In the genomic region with DNA sequence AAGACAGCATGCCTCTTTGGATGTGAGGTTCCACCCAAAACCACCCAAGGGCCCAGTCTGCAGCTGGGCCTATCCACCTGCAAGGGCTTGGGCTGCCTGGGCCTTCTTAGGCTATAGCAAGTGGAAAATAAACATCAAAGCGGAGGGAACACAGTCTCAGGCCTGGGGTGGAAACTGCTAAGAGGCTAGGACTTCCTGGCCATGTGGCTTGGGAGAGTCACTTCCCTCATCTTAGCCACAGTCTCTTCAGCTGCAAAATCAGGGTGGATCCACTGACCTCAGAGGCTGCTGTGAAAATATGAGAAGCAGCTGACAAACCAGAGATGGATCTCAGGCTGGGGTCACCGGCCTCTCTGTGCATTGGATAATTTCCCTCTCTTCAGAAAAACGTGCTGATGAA, we compare ENCODE assay signal across 1 cellular context.
TF ChIP-seq lines count a peak whose summit lies in the region.

No MANE protein-coding gene starts in this region.

TF ChIP-seq in SK-N-SH treated with all-trans-retinoic acid at 6 μM for 48 hours, 23 proteins besides CTCF, POLR2A, EP300 and RAD21 (continued from another document):
- TF ChIP-seq, protein P1, sequence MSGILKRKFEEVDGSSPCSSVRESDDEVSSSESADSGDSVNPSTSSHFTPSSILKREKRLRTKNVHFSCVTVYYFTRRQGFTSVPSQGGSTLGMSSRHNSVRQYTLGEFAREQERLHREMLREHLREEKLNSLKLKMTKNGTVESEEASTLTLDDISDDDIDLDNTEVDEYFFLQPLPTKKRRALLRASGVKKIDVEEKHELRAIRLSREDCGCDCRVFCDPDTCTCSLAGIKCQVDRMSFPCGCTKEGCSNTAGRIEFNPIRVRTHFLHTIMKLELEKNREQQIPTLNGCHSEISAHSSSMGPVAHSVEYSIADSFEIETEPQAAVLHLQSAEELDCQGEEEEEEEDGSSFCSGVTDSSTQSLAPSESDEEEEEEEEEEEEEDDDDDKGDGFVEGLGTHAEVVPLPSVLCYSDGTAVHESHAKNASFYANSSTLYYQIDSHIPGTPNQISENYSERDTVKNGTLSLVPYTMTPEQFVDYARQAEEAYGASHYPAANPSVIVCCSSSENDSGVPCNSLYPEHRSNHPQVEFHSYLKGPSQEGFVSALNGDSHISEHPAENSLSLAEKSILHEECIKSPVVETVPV (CRISPR knock-in tag; IDR thresholded peaks at IDR 0.05), result no peak
- no peak for TF ChIP-seq ESRRG (CRISPR knock-in tag; IDR thresholded peaks at IDR 0.05)
- TF ChIP-seq CSDC2 (CRISPR knock-in tag; IDR thresholded peaks at IDR 0.05), result no peak
